Comparison of ENCODE assay signal across 1 cellular context in the genomic region with DNA sequence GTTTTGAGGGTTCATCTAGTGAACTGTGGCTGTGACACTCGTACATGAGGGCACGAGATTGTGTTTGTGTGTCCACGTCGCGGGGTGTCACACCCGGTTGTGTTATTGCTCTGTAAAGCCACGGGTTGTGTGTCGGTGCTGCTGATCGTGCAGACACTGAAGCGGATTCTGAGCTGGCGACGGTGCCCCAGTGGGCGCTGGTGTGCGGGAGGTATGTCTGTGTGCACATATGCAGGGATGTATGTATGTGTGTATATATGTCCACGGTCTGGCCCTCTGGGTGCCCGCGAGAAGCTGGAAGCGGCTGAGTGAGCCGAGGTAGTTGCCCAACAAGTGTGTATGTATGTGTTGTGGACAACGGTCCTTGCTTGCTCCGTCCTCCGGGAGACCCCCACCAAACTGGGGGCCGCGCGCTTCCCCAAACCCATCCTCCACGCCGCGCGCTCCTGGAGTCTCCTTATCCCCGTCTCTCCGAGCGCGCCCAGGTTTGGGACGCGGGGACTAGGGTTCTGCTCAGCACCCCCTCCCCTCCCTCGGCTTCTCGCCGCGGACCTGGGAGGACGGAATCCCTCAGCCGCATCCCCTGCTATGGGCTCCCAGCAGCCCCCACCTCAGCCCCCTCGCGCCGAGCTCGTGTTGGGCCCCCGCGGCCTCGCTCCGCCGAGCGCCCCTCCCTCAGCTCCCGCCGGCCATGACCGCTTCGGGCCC.
TF ChIP-seq lines count a peak whose summit lies in the region.

No MANE protein-coding gene starts in this region.

TF ChIP-seq in HEK293, 187 proteins besides CTCF, POLR2A, EP300 and RAD21 (continued from another document):
- no peak for TF ChIP-seq ZNF530 (tag by site-specific recombination; IDR thresholded peaks at IDR 0.05; ENCODE audit: low read depth)
- TF ChIP-seq, protein P1, sequence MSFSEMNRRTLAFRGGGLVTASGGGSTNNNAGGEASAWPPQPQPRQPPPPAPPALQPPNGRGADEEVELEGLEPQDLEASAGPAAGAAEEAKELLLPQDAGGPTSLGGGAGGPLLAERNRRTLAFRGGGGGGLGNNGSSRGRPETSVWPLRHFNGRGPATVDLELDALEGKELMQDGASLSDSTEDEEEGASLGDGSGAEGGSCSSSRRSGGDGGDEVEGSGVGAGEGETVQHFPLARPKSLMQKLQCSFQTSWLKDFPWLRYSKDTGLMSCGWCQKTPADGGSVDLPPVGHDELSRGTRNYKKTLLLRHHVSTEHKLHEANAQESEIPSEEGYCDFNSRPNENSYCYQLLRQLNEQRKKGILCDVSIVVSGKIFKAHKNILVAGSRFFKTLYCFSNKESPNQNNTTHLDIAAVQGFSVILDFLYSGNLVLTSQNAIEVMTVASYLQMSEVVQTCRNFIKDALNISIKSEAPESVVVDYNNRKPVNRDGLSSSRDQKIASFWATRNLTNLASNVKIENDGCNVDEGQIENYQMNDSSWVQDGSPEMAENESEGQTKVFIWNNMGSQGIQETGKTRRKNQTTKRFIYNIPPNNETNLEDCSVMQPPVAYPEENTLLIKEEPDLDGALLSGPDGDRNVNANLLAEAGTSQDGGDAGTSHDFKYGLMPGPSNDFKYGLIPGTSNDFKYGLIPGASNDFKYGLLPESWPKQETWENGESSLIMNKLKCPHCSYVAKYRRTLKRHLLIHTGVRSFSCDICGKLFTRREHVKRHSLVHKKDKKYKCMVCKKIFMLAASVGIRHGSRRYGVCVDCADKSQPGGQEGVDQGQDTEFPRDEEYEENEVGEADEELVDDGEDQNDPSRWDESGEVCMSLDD (tag by site-specific recombination; IDR thresholded peaks at IDR 0.05): 0 out of 2 replicates have a peak, but pooled peaks have one; percentile 10
- TF ChIP-seq, protein P2, sequence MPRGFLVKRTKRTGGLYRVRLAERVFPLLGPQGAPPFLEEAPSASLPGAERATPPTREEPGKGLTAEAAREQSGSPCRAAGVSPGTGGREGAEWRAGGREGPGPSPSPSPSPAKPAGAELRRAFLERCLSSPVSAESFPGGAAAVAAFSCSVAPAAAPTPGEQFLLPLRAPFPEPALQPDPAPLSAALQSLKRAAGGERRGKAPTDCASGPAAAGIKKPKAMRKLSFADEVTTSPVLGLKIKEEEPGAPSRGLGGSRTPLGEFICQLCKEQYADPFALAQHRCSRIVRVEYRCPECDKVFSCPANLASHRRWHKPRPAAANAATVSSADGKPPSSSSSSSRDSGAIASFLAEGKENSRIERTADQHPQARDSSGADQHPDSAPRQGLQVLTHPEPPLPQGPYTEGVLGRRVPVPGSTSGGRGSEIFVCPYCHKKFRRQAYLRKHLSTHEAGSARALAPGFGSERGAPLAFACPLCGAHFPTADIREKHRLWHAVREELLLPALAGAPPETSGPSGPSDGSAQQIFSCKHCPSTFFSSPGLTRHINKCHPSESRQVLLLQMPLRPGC (tag by site-specific recombination; IDR thresholded peaks at IDR 0.05): 0 out of 2 replicates have a peak, but pooled peaks have one; percentile 4
- TF ChIP-seq BCL11A (tag by site-specific recombination; IDR thresholded peaks at IDR 0.05; ENCODE audit: low read depth): no peak
- no peak; the same call in 1 of the 2 replicates for TF ChIP-seq ZEB2 (tag by site-specific recombination; IDR thresholded peaks at IDR 0.05)
- peak; percentile 35 for TF ChIP-seq ZBTB8A (tag by site-specific recombination; IDR thresholded peaks at IDR 0.05)
- TF ChIP-seq ZBTB20 (tag by site-specific recombination; IDR thresholded peaks at IDR 0.05): peak; percentile 53; the same call in 1 of the 2 replicates
- no peak for TF ChIP-seq TCF7L2 (IDR thresholded peaks at IDR 0.05; ENCODE audit: borderline replicate concordance, low read depth, low read length)
- TF ChIP-seq ZNF629 (tag by site-specific recombination; IDR thresholded peaks at IDR 0.05): no peak
- peak; percentile 59; the same call in 1 of the 2 replicates for TF ChIP-seq ZNF501 (tag by site-specific recombination; IDR thresholded peaks at IDR 0.05)
- peak; percentile 11 for TF ChIP-seq ZNF600 (tag by site-specific recombination; IDR thresholded peaks at IDR 0.05)
- TF ChIP-seq ZNF292 (tag by site-specific recombination; IDR thresholded peaks at IDR 0.05; ENCODE audit: borderline replicate concordance, low read depth): no peak
- TF ChIP-seq ZNF354C (tag by site-specific recombination; IDR thresholded peaks at IDR 0.05; ENCODE audit: borderline replicate concordance, low read depth): no peak
- TF ChIP-seq ZNF335 (tag by site-specific recombination; conservative IDR thresholded peaks at IDR 0.05): peak; percentile 80
- peak; percentile 92; the same call in 1 of the 2 replicates for TF ChIP-seq ZNF2 (tag by site-specific recombination; IDR thresholded peaks at IDR 0.05)
- TF ChIP-seq, protein P3, sequence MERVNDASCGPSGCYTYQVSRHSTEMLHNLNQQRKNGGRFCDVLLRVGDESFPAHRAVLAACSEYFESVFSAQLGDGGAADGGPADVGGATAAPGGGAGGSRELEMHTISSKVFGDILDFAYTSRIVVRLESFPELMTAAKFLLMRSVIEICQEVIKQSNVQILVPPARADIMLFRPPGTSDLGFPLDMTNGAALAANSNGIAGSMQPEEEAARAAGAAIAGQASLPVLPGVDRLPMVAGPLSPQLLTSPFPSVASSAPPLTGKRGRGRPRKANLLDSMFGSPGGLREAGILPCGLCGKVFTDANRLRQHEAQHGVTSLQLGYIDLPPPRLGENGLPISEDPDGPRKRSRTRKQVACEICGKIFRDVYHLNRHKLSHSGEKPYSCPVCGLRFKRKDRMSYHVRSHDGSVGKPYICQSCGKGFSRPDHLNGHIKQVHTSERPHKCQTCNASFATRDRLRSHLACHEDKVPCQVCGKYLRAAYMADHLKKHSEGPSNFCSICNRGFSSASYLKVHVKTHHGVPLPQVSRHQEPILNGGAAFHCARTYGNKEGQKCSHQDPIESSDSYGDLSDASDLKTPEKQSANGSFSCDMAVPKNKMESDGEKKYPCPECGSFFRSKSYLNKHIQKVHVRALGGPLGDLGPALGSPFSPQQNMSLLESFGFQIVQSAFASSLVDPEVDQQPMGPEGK (tag by site-specific recombination; IDR thresholded peaks at IDR 0.05): peak; percentile 86; the same call in 1 of the 2 replicates
- TF ChIP-seq ZNF174 (tag by site-specific recombination; IDR thresholded peaks at IDR 0.05): no peak
- TF ChIP-seq ZFHX2 (tag by site-specific recombination; conservative IDR thresholded peaks at IDR 0.05): no peak
- no peak for TF ChIP-seq SP2 (tag by site-specific recombination; IDR thresholded peaks at IDR 0.05)
- peak; percentile 84 for TF ChIP-seq GLIS2 (tag by site-specific recombination; IDR thresholded peaks at IDR 0.05)
- TF ChIP-seq ZNF610 (tag by site-specific recombination; IDR thresholded peaks at IDR 0.05; ENCODE audit: borderline replicate concordance): 0 out of 2 replicates have a peak, but pooled peaks have one; percentile 26
- TF ChIP-seq ZBTB48 (tag by site-specific recombination; IDR thresholded peaks at IDR 0.05): peak; percentile 54
- TF ChIP-seq, protein P4, sequence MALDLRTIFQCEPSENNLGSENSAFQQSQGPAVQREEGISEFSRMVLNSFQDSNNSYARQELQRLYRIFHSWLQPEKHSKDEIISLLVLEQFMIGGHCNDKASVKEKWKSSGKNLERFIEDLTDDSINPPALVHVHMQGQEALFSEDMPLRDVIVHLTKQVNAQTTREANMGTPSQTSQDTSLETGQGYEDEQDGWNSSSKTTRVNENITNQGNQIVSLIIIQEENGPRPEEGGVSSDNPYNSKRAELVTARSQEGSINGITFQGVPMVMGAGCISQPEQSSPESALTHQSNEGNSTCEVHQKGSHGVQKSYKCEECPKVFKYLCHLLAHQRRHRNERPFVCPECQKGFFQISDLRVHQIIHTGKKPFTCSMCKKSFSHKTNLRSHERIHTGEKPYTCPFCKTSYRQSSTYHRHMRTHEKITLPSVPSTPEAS (tag by site-specific recombination; IDR thresholded peaks at IDR 0.05): peak; percentile 66; the same call in 1 of the 2 replicates
- TF ChIP-seq ZNF76 (tag by site-specific recombination; IDR thresholded peaks at IDR 0.05; ENCODE audit: borderline replicate concordance, low read depth): peak; percentile 63; the same call in 1 of the 2 replicates
- no peak for TF ChIP-seq ZNF169 (tag by site-specific recombination; IDR thresholded peaks at IDR 0.05)
- TF ChIP-seq, protein P5, sequence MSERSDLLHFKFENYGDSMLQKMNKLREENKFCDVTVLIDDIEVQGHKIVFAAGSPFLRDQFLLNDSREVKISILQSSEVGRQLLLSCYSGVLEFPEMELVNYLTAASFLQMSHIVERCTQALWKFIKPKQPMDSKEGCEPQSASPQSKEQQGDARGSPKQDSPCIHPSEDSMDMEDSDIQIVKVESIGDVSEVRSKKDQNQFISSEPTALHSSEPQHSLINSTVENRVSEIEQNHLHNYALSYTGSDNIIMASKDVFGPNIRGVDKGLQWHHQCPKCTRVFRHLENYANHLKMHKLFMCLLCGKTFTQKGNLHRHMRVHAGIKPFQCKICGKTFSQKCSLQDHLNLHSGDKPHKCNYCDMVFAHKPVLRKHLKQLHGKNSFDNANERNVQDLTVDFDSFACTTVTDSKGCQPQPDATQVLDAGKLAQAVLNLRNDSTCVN (tag by site-specific recombination; optimal IDR thresholded peaks at IDR 0.05): peak; percentile 89
- TF ChIP-seq SP7 (tag by site-specific recombination; IDR thresholded peaks at IDR 0.05): no peak; the same call in 1 of the 2 replicates
- no peak for TF ChIP-seq OSR2 (tag by site-specific recombination; IDR thresholded peaks at IDR 0.05)
